In the genomic region with DNA sequence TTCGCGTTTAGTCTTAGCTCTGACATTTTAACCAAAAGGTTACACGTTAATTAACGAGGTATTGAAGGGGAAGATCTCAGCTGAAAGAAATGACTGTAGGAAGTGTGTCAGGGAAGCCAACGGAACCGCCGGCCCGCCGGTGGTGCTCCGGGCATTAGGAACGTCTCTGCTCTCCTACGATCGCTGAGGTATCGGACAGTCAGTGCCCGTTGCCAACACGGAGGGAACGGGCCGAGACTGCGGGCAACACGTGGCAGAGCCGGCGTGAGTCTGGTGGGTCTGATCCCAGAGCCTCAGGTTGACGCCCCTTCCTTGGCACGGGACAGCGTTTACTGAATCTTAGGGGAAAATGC, we compare ENCODE assay signal across 8 cellular contexts. TPM values are rescaled to one million over a fixed set of nuclear protein-coding genes. Genes with fewer than 3 reads are reported as not detected.
DNase-seq lines count a peak whose midpoint lies in the region; TF ChIP-seq lines count a peak whose summit lies in the region.
"Not testable (repeated sequence)": the region's sequence is repeated elsewhere in the genome, so short reads cannot be mapped to it uniquely, and the experiment has no call there.

No MANE protein-coding gene starts in this region.

- H3K9me3 Mint-ChIP-seq in neural crest cell, result not testable (repeated sequence)

- not testable (repeated sequence) for TF ChIP-seq EP300 in stomach (IDR thresholded peaks at IDR 0.05)

- H3K27ac Mint-ChIP-seq in neural crest cell (ENCODE audit: unreplicated experiment), result not testable (repeated sequence)

- H3K36me3 Mint-ChIP-seq in neural crest cell (ENCODE audit: low read depth), result not testable (repeated sequence)

- TF ChIP-seq POLR2A in stomach (IDR thresholded peaks at IDR 0.05), result not testable (repeated sequence)

- intact Hi-C loops in mammary epithelial cell (cut with micrococcal nuclease); left ventricle myocardium inferior (cut with micrococcal nuclease); stomach (cut with DNase I; ENCODE audit: low total_unique reads): not testable (repeated sequence)

- in situ Hi-C loops in mammary epithelial cell (cut with MboI; ENCODE audit: low sequenced_read_pairs in 2 of 2), result not testable (repeated sequence)

- peaks cover 38% of the 10 kb centered on the region for H3K27me3 Mint-ChIP-seq in neural crest cell (ENCODE audit: low read depth)

- 7% methylated on average over 21 of the region's 25 CpGs for WGBS in mammary epithelial cell (ENCODE audit: low coverage, missing lambda C conversion rate)
- 0 to 1% (median 1%) methylated on average over 21 to 25 of the region's 25 CpGs for WGBS in stomach, 5 donors

- peak overlapping the region; percentile 54 for H3K4me3 ChIP-seq in H7 (ENCODE audit: insufficient read depth, low read depth, low read length)
- peak overlapping the region; percentile 36 for H3K4me3 ChIP-seq in LNCaP clone FGC (ENCODE audit: low read depth, low read length)
- peak overlapping the region; percentile 42 to 59 (median 55) for H3K4me3 ChIP-seq in mammary epithelial cell (replicated peaks in 1 of 3; ENCODE audit: insufficient read depth in 1 of 3, low read depth in 2 of 3, low read length in 3 of 3)
- H3K4me3 ChIP-seq in left ventricle myocardium inferior, result peak overlapping the region; percentile 72
- H3K4me3 ChIP-seq in stomach, result peak overlapping the region; percentile 65 to 82 (median 68)

- dilution Hi-C loops in mammary epithelial cell (cut with HindIII; ENCODE audit: low sequenced_read_pairs), result not testable (repeated sequence)

- H3K4me3 Mint-ChIP-seq in neural crest cell, result peak overlapping the region; percentile 87

- not testable (repeated sequence) for H3K79me2 ChIP-seq in mammary epithelial cell (ENCODE audit: insufficient read depth, low read length)

- H3K4me1 ChIP-seq in mammary epithelial cell (ENCODE audit: insufficient read depth, low read length), result not testable (repeated sequence)
- H3K4me1 ChIP-seq in left ventricle myocardium inferior (peaks cover 15% of the 10 kb centered on the region), stomach (peaks cover 0 to 24% (median 20%) of the 10 kb centered on the region in 4 donors)

- peaks cover 16% of the 10 kb centered on the region for H3K4me1 Mint-ChIP-seq in neural crest cell

- not testable (repeated sequence) for H3K9ac ChIP-seq in mammary epithelial cell (ENCODE audit: insufficient read depth, low read length)

- peak overlapping the region; percentile 93 for H3K4me2 ChIP-seq in mammary epithelial cell (ENCODE audit: insufficient read depth, low read depth, low read length)

- not testable (repeated sequence) for H4K20me1 ChIP-seq in mammary epithelial cell (ENCODE audit: insufficient read depth, low read length)

- TF ChIP-seq CTCF in LNCaP clone FGC (IDR thresholded peaks at IDR 0.05; ENCODE audit: control insufficient read depth, extremely low read depth, insufficient read depth); mammary epithelial cell (conservative IDR thresholded peaks at IDR 0.05 in 1 of 2, IDR thresholded peaks at IDR 0.05 in 1 of 2; ENCODE audit: extremely low read depth in 1 of 2, insufficient read depth in 1 of 2, low read depth in 1 of 2, low read length in 2 of 2); left ventricle myocardium inferior (IDR thresholded peaks at IDR 0.05; ENCODE audit: borderline replicate concordance); neural crest cell (conservative IDR thresholded peaks at IDR 0.05); stomach (IDR thresholded peaks at IDR 0.05): not testable (repeated sequence)

- H2AFZ ChIP-seq in mammary epithelial cell (ENCODE audit: low read depth, low read length), result peak overlapping the region; percentile 96

- DNase-seq in DMS53 treated with DMSO at 0.1 percent for 48 hours (lab: John Stamatoyannopoulos, UW; ENCODE audit: unreplicated experiment) (peak; percentile 22), H7 (peak; percentile 10), left ventricle myocardium inferior (peak; percentile 22), neural crest cell (ENCODE audit: low read depth, low spot score) (peak; percentile 8), stomach (peak; percentile 26)
- DNase-seq in LNCaP clone FGC (ENCODE audit: low read depth); mammary epithelial cell: not testable (repeated sequence)
- DNase-seq in activated CD4-positive, CD25-positive, alpha-beta regulatory T cell treated with anti-CD3 and anti-CD28 coated beads, Interleukin-2, amount 50 U/mL, for 72 hours, result peak; percentile 37

- peaks cover 30% of the 10 kb centered on the region for H3K27me3 ChIP-seq in H7 (ENCODE audit: control insufficient read depth, insufficient read depth, low read length)
- not testable (repeated sequence) for H3K27me3 ChIP-seq in mammary epithelial cell (ENCODE audit: insufficient read depth, low read length); left ventricle myocardium inferior (ENCODE audit: low read depth); stomach

- CTCF ChIA-PET in mammary epithelial cell (lab: Charles Lee; ENCODE audit: low non-redundant PET), result not testable (repeated sequence)

- H3K9me3 ChIP-seq in mammary epithelial cell (replicated peaks; ENCODE audit: insufficient read depth, low read length); left ventricle myocardium inferior (replicated peaks); stomach: not testable (repeated sequence)

- BruUV-seq in mammary epithelial cell (replicated peaks; lab: Mats Ljungman, UMichigan), result not testable (repeated sequence)

- H3K36me3 ChIP-seq in H7 (replicated peaks; ENCODE audit: control insufficient read depth, insufficient read depth, low read length); mammary epithelial cell (ENCODE audit: insufficient read depth, low read length); left ventricle myocardium inferior; stomach: not testable (repeated sequence)

- H3K27ac ChIP-seq in mammary epithelial cell (ENCODE audit: insufficient read depth, low read depth, low read length), result not testable (repeated sequence)
- H3K27ac ChIP-seq in left ventricle myocardium inferior (replicated peaks), result peak overlapping the region; percentile 60
- peak overlapping the region in 4 of 5 donors; percentile 29 to 80 (median 58) for H3K27ac ChIP-seq in stomach

RNA-seq across cellular contexts. Expression of gene PMPCB, which starts 16.5 kb away (rescaled TPM):
- 99.9 and 123 TPM in 2 replicates for total RNA-seq in H7 (2014; rRNA removed; shearing (Covaris generic))
- 10 to 100 TPM; 48.7 to 49.1 TPM for total RNA-seq in mammary epithelial cell
- 60.4 TPM for polyA plus RNA-seq in mammary epithelial cell
- polyA minus RNA-seq in mammary epithelial cell, result 46.9 TPM
- 78.1 TPM for total RNA-seq in left ventricle myocardium inferior
- total RNA-seq in neural crest cell, result 64.4 and 69.5 TPM in 2 replicates
- total RNA-seq in stomach, result 10 to 100 TPM; 20.6 to 84.4 (median 46.8) TPM
- 10 to 100 TPM; 40.2 to 60.6 (median 57.4) TPM for polyA plus RNA-seq in stomach
